19 cellular contexts compared by ENCODE assay signal in genomic region chr2:200042102-200042735, GRCh38.
DNase-seq lines count a peak whose midpoint lies in the region; ATAC-seq and TF ChIP-seq lines count a peak whose summit lies in the region.
"Had no signal": no experiment of that assay in that cellular context is flagged by ENCODE, and none has a peak within 500 bp of the region (broad histone marks: within the 10 kb centered on the region; RNA-seq: fewer than 3 reads in every experiment).

No MANE protein-coding gene starts in this region.

- no peaks in the 10 kb centered on the region for H3K79me1 ChIP-seq in mesenchymal stem cell (replicated peaks; ENCODE audit: low read length, poor library complexity, severe bottlenecking)

- DNase-seq in Daoy (ENCODE audit: low read depth): peak; percentile 33
- peak; percentile 75 for DNase-seq in NCI-H82 (lab: John Stamatoyannopoulos, UW)
- DNase-seq in brain microvascular endothelial cell: peak; percentile 40
- DNase-seq in mesenchymal stem cell: peak; percentile 84
- DNase-seq in activated CD4-positive, alpha-beta T cell treated with anti-CD3 and anti-CD28 coated beads for 4 hours: no peak
- no peak for DNase-seq in activated CD8-positive, alpha-beta T cell treated with anti-CD3 and anti-CD28 coated beads, Interleukin-2, amount 10 ng/mL, durations not matched to agents 7 days and 5 days
- no peak for DNase-seq in putamen (ENCODE audit: low spot score)
- DNase-seq: activated B cell treated with CpG ODN at 0.5 μM for 24 hours; DND-41; effector memory CD8-positive, alpha-beta T cell; NCI-H146; stimulated activated CD4-positive, alpha-beta T cell treated with anti-CD3 and anti-CD28 coated beads, Interleukin-2, amount 100 ng/mL, for 48 hours had no signal

- no peaks in the 10 kb centered on the region for H3K36me3 Mint-ChIP-seq in activated CD8-positive, alpha-beta T cell treated with anti-CD3 and anti-CD28 coated beads, Interleukin-2, amount 10 ng/mL, durations not matched to agents 7 days and 5 days (ENCODE audit: low read depth)
- H3K36me3 Mint-ChIP-seq: memory B cell; stimulated activated effector memory CD8-positive, alpha-beta T cell treated with anti-CD3 and anti-CD28 coated beads, Interleukin-12 subunit alpha, Interleukin-12 subunit beta, amount 100 ng/mL, for 72 hours had no signal

- peak overlapping the region in 1 of 2 experiments; percentile 76 for H3K4ac ChIP-seq in mesenchymal stem cell (ENCODE audit: low read depth in 1 of 2, low read length in 2 of 2)

- peaks cover 9% of the 10 kb centered on the region for H3K9me3 Mint-ChIP-seq in activated CD8-positive, alpha-beta T cell treated with anti-CD3 and anti-CD28 coated beads, Interleukin-2, amount 10 ng/mL, durations not matched to agents 7 days and 5 days (ENCODE audit: insufficient read depth)

- no peak overlapping the region for H2AK5ac ChIP-seq in mesenchymal stem cell (ENCODE audit: low read length, severe bottlenecking)

- no peak overlapping the region for H2AFZ ChIP-seq in mesenchymal stem cell (ENCODE audit: low read depth, low read length)

- H3K4me1 ChIP-seq in mesenchymal stem cell (ENCODE audit: control insufficient read depth, insufficient read depth, low read depth, low read length): no peaks in the 10 kb centered on the region
- H3K4me1 ChIP-seq: BLaER1 had no signal

- H2BK120ac ChIP-seq in mesenchymal stem cell (ENCODE audit: low read depth, low read length): no peak overlapping the region

- H3K4me2 ChIP-seq in mesenchymal stem cell (ENCODE audit: low read length, poor library complexity, severe bottlenecking): no peak overlapping the region
- H3K4me2 ChIP-seq: BLaER1 had no signal

- H3K4me3 ChIP-seq in brain microvascular endothelial cell (ENCODE audit: low read depth, low read length) (no peak overlapping the region), mesenchymal stem cell (ENCODE audit: insufficient read depth in 1 of 2, low read depth in 1 of 2, low read length in 2 of 2) (no peak overlapping the region)
- H3K4me3 ChIP-seq: BLaER1 had no signal

- H3K9me3 ChIP-seq in mesenchymal stem cell (ENCODE audit: control insufficient read depth, low read length): no peaks in the 10 kb centered on the region

- H3K9ac ChIP-seq in mesenchymal stem cell (ENCODE audit: low read length): peak overlapping the region; percentile 33
- H3K9ac ChIP-seq: BLaER1 had no signal

- no peaks in the 10 kb centered on the region for H3K4me1 Mint-ChIP-seq in activated CD8-positive, alpha-beta T cell treated with anti-CD3 and anti-CD28 coated beads, Interleukin-2, amount 10 ng/mL, durations not matched to agents 7 days and 5 days (ENCODE audit: low read depth)
- H3K4me1 Mint-ChIP-seq: activated B cell treated with CpG ODN at 0.5 μM for 24 hours; memory B cell; stimulated activated effector memory CD8-positive, alpha-beta T cell treated with anti-CD3 and anti-CD28 coated beads, Interleukin-12 subunit alpha, Interleukin-12 subunit beta, amount 100 ng/mL, for 72 hours had no signal

- H2BK5ac ChIP-seq in mesenchymal stem cell (ENCODE audit: low read depth, low read length, poor library complexity, severe bottlenecking): no peak overlapping the region

- H3K23ac ChIP-seq in mesenchymal stem cell (ENCODE audit: low read length in 2 of 2): no peak overlapping the region

- H3K36me3 ChIP-seq in brain microvascular endothelial cell (replicated peaks) (no peaks in the 10 kb centered on the region), mesenchymal stem cell (ENCODE audit: control insufficient read depth in 1 of 2, insufficient read depth in 2 of 2, low read depth in 1 of 2, low read length in 2 of 2) (no peaks in the 10 kb centered on the region)
- H3K36me3 ChIP-seq: BLaER1 had no signal

- in situ Hi-C loops in brain microvascular endothelial cell (cut with HindIII; ENCODE audit: low pct_ligation_motif_present, low sequenced_read_pairs): no loop called here

- H3K27me3 ChIP-seq in brain microvascular endothelial cell (replicated peaks) (no peaks in the 10 kb centered on the region), mesenchymal stem cell (ENCODE audit: control insufficient read depth in 1 of 2, insufficient read depth in 1 of 2, low read length in 2 of 2) (no peaks in the 10 kb centered on the region)
- H3K27me3 ChIP-seq: BLaER1 had no signal

- no peak overlapping the region for H3K27ac Mint-ChIP-seq in activated CD8-positive, alpha-beta T cell treated with anti-CD3 and anti-CD28 coated beads, Interleukin-2, amount 10 ng/mL, durations not matched to agents 7 days and 5 days
- H3K27ac Mint-ChIP-seq: activated B cell treated with CpG ODN at 0.5 μM for 24 hours; effector memory CD8-positive, alpha-beta T cell; memory B cell; progenitor cell of endocrine pancreas; stimulated activated effector memory CD8-positive, alpha-beta T cell treated with anti-CD3 and anti-CD28 coated beads, Interleukin-12 subunit alpha, Interleukin-12 subunit beta, amount 100 ng/mL, for 72 hours had no signal

- no peak overlapping the region for H3K4me3 Mint-ChIP-seq in activated CD8-positive, alpha-beta T cell treated with anti-CD3 and anti-CD28 coated beads, Interleukin-2, amount 10 ng/mL, durations not matched to agents 7 days and 5 days
- H3K4me3 Mint-ChIP-seq: activated B cell treated with CpG ODN at 0.5 μM for 24 hours; effector memory CD8-positive, alpha-beta T cell; memory B cell; stimulated activated effector memory CD8-positive, alpha-beta T cell treated with anti-CD3 and anti-CD28 coated beads, Interleukin-12 subunit alpha, Interleukin-12 subunit beta, amount 100 ng/mL, for 72 hours had no signal

- peak overlapping the region in 1 of 2 experiments; percentile 48 for H3K18ac ChIP-seq in mesenchymal stem cell (ENCODE audit: low read depth in 1 of 2, low read length in 2 of 2)

- no peak overlapping the region for H2BK15ac ChIP-seq in mesenchymal stem cell (ENCODE audit: low read depth, poor library complexity, severe bottlenecking)

- POLR2A ChIA-PET in activated CD8-positive, alpha-beta T cell treated with anti-CD3 and anti-CD28 coated beads, Interleukin-2, amount 10 ng/mL, durations not matched to agents 7 days and 5 days (lab: Charles Lee): no interaction called here

- CTCF ChIA-PET in activated CD8-positive, alpha-beta T cell treated with anti-CD3 and anti-CD28 coated beads, Interleukin-2, amount 10 ng/mL, durations not matched to agents 7 days and 5 days (lab: Charles Lee): no interaction called here

- H3K27ac ChIP-seq in brain microvascular endothelial cell (peak overlapping the region; percentile 70), mesenchymal stem cell (ENCODE audit: low read length, poor library complexity, severe bottlenecking) (peak overlapping the region; percentile 25)
- H3K27ac ChIP-seq: BLaER1 had no signal

- ATAC-seq in activated CD8-positive, alpha-beta T cell treated with anti-CD3 and anti-CD28 coated beads, Interleukin-2, amount 10 ng/mL, durations not matched to agents 7 days and 5 days: no peak
- no peak for ATAC-seq in HG03045 (IDR thresholded peaks at IDR 0.05; ENCODE audit: unreplicated experiment)
- ATAC-seq: effector memory CD8-positive, alpha-beta T cell; HCT116; HepG2; stimulated activated effector memory CD8-positive, alpha-beta T cell treated with anti-CD3 and anti-CD28 coated beads, Interleukin-12 subunit alpha, Interleukin-12 subunit beta, amount 100 ng/mL, for 72 hours had no signal

- H3K14ac ChIP-seq in mesenchymal stem cell (ENCODE audit: low read length in 2 of 2): no peak overlapping the region

- H3K27me3 Mint-ChIP-seq in activated CD8-positive, alpha-beta T cell treated with anti-CD3 and anti-CD28 coated beads, Interleukin-2, amount 10 ng/mL, durations not matched to agents 7 days and 5 days (ENCODE audit: low read depth): peaks cover 8% of the 10 kb centered on the region
- H3K27me3 Mint-ChIP-seq: activated B cell treated with CpG ODN at 0.5 μM for 24 hours, progenitor cell of endocrine pancreas had no signal

- TF ChIP-seq CTCF in brain microvascular endothelial cell (IDR thresholded peaks at IDR 0.05; ENCODE audit: low read depth, low read length, missing control alignments): no peak

- H4K8ac ChIP-seq in mesenchymal stem cell (ENCODE audit: low read length): no peak overlapping the region

- no peak overlapping the region for H4K91ac ChIP-seq in mesenchymal stem cell (ENCODE audit: low read length)

- H2BK12ac ChIP-seq in mesenchymal stem cell (ENCODE audit: low read length in 2 of 2): peak overlapping the region in 1 of 2 experiments; percentile 40

Comparison
In these comparisons a context has a peak if more than half of its experiments do, and no peak if none do; other contexts are left out.
1. DNase-seq: peak in Daoy (single experiment), NCI-H82 (single experiment), brain microvascular endothelial cell (single experiment) and mesenchymal stem cell (single experiment); none in activated CD4-positive, alpha-beta T cell treated with anti-CD3 and anti-CD28 coated beads for 4 hours (0 of 2), activated CD8-positive, alpha-beta T cell treated with anti-CD3 and anti-CD28 coated beads, Interleukin-2, amount 10 ng/mL, durations not matched to agents 7 days and 5 days (single experiment) and putamen (single experiment).